Comparison of ENCODE assay signal across 2 cellular contexts in the genomic region with DNA sequence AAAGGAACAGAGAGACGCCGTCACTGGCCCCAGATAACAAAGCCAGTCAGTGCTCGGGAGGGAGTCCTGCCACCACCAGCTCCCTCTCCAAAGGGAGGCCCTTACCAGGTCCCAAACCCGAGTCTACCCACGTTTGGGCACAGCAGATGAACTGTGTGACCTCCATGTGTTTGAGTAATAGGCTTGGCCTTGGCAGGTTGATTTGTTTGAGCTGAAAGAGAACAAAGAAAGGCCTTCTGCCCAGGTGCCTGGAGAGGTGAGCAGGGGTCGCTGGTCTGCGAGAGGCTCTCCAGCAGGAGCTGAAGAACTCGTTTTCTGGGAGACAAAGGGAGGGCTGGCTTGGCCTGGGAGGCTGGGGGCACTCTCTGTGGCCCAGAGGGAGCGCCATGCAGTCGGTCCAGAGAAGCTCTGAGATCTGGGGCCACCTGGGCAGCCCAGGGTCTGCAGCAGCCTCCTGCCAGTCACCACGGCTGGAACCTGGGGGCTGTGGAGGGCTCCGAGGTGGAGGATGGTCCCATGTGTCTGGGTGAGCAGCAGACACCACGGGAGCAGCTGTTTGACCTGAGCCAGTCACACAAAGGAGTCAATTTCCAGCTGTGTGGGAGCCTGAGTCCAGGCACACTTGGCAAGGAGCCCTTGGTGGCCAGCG.
TF ChIP-seq lines count a peak whose summit lies in the region.

No MANE protein-coding gene starts in this region.

TF ChIP-seq in SK-N-SH, 30 proteins besides CTCF, POLR2A, EP300 and RAD21:
- TF ChIP-seq GATA2 (CRISPR knock-in tag; IDR thresholded peaks at IDR 0.05) (no peak), SMC3 (IDR thresholded peaks at IDR 0.05; ENCODE audit: low read depth, low read length) (no peak), NRF1 (IDR thresholded peaks at IDR 0.05; ENCODE audit: low read depth, low read length) (no peak), RXRA (IDR thresholded peaks at IDR 0.05; ENCODE audit: borderline replicate concordance, low read depth) (no peak), GABPA (IDR thresholded peaks at IDR 0.05; ENCODE audit: low read depth) (no peak), TAF1 (IDR thresholded peaks at IDR 0.05; ENCODE audit: borderline replicate concordance, low read depth, low read length) (no peak), EZH2phosphoT487 (IDR thresholded peaks at IDR 0.05; ENCODE audit: borderline replicate concordance, low read depth) (no peak), SIN3A (IDR thresholded peaks at IDR 0.05; ENCODE audit: borderline replicate concordance, low read depth, low read length) (no peak), YY1 (IDR thresholded peaks at IDR 0.05; ENCODE audit: low read depth) (no peak), RFX5 (IDR thresholded peaks at IDR 0.05; ENCODE audit: low read length) (no peak), POLR2AphosphoS5 (IDR thresholded peaks at IDR 0.05; ENCODE audit: low read depth, low read length) (no peak), MXI1 (IDR thresholded peaks at IDR 0.05; ENCODE audit: low read depth, low read length) (no peak)
- TF ChIP-seq, protein P1, sequence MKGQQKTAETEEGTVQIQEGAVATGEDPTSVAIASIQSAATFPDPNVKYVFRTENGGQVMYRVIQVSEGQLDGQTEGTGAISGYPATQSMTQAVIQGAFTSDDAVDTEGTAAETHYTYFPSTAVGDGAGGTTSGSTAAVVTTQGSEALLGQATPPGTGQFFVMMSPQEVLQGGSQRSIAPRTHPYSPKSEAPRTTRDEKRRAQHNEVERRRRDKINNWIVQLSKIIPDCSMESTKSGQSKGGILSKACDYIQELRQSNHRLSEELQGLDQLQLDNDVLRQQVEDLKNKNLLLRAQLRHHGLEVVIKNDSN (IDR thresholded peaks at IDR 0.05; ENCODE audit: borderline replicate concordance, low read depth), result no peak
- TF ChIP-seq, protein P2, sequence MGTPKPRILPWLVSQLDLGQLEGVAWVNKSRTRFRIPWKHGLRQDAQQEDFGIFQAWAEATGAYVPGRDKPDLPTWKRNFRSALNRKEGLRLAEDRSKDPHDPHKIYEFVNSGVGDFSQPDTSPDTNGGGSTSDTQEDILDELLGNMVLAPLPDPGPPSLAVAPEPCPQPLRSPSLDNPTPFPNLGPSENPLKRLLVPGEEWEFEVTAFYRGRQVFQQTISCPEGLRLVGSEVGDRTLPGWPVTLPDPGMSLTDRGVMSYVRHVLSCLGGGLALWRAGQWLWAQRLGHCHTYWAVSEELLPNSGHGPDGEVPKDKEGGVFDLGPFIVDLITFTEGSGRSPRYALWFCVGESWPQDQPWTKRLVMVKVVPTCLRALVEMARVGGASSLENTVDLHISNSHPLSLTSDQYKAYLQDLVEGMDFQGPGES (IDR thresholded peaks at IDR 0.05; ENCODE audit: low read depth, low read length), result no peak
- TF ChIP-seq, protein P3, sequence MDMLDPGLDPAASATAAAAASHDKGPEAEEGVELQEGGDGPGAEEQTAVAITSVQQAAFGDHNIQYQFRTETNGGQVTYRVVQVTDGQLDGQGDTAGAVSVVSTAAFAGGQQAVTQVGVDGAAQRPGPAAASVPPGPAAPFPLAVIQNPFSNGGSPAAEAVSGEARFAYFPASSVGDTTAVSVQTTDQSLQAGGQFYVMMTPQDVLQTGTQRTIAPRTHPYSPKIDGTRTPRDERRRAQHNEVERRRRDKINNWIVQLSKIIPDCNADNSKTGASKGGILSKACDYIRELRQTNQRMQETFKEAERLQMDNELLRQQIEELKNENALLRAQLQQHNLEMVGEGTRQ (IDR thresholded peaks at IDR 0.05; ENCODE audit: borderline replicate concordance, low read depth, low read length), result no peak
- TF ChIP-seq, protein P4, sequence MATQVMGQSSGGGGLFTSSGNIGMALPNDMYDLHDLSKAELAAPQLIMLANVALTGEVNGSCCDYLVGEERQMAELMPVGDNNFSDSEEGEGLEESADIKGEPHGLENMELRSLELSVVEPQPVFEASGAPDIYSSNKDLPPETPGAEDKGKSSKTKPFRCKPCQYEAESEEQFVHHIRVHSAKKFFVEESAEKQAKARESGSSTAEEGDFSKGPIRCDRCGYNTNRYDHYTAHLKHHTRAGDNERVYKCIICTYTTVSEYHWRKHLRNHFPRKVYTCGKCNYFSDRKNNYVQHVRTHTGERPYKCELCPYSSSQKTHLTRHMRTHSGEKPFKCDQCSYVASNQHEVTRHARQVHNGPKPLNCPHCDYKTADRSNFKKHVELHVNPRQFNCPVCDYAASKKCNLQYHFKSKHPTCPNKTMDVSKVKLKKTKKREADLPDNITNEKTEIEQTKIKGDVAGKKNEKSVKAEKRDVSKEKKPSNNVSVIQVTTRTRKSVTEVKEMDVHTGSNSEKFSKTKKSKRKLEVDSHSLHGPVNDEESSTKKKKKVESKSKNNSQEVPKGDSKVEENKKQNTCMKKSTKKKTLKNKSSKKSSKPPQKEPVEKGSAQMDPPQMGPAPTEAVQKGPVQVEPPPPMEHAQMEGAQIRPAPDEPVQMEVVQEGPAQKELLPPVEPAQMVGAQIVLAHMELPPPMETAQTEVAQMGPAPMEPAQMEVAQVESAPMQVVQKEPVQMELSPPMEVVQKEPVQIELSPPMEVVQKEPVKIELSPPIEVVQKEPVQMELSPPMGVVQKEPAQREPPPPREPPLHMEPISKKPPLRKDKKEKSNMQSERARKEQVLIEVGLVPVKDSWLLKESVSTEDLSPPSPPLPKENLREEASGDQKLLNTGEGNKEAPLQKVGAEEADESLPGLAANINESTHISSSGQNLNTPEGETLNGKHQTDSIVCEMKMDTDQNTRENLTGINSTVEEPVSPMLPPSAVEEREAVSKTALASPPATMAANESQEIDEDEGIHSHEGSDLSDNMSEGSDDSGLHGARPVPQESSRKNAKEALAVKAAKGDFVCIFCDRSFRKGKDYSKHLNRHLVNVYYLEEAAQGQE (IDR thresholded peaks at IDR 0.05; ENCODE audit: low read depth, low read length), result no peak
TF ChIP-seq in SK-N-SH: peak in this region for 0.

TF ChIP-seq in SK-N-SH treated with all-trans-retinoic acid at 6 μM for 48 hours, 23 proteins besides CTCF, POLR2A, EP300 and RAD21:
- TF ChIP-seq, protein P5, sequence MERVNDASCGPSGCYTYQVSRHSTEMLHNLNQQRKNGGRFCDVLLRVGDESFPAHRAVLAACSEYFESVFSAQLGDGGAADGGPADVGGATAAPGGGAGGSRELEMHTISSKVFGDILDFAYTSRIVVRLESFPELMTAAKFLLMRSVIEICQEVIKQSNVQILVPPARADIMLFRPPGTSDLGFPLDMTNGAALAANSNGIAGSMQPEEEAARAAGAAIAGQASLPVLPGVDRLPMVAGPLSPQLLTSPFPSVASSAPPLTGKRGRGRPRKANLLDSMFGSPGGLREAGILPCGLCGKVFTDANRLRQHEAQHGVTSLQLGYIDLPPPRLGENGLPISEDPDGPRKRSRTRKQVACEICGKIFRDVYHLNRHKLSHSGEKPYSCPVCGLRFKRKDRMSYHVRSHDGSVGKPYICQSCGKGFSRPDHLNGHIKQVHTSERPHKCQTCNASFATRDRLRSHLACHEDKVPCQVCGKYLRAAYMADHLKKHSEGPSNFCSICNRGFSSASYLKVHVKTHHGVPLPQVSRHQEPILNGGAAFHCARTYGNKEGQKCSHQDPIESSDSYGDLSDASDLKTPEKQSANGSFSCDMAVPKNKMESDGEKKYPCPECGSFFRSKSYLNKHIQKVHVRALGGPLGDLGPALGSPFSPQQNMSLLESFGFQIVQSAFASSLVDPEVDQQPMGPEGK (CRISPR knock-in tag; IDR thresholded peaks at IDR 0.05; ENCODE audit: borderline replicate concordance), result no peak
- TF ChIP-seq TCF4 (CRISPR knock-in tag; IDR thresholded peaks at IDR 0.05; ENCODE audit: borderline replicate concordance), result no peak
- TF ChIP-seq TOX (CRISPR knock-in tag; IDR thresholded peaks at IDR 0.05; ENCODE audit: borderline replicate concordance), result no peak
TF ChIP-seq in SK-N-SH treated with all-trans-retinoic acid at 6 μM for 48 hours: peak in this region for 0.
